27 cellular contexts compared by ENCODE assay signal in genomic region chr10:90837486-90837885, GRCh38.
"Had no signal": no experiment of that assay in that cellular context is flagged by ENCODE, and none has a peak within 500 bp of the region (broad histone marks: within the 10 kb centered on the region; RNA-seq: fewer than 3 reads in every experiment).

No MANE protein-coding gene starts in this region.

- H3K9me3 ChIP-seq: neutrophil, psoas muscle, right lobe of liver, sigmoid colon, thoracic aorta, thyroid gland, tibial nerve, upper lobe of left lung, vagina had no signal

- H3K9ac ChIP-seq: parathyroid adenoma had no signal

- DNase-seq: nephron progenitor cell; nucleus accumbens; ovary; posterior cingulate gyrus; psoas muscle; right cardiac atrium; right lobe of liver; sigmoid colon; small intestine; stimulated activated CD4-positive, alpha-beta T cell treated with anti-CD3 and anti-CD28 coated beads, Interleukin-15, amount 100 ng/mL, for 24 hours; stimulated activated CD4-positive, alpha-beta T cell treated with anti-CD3 and anti-CD28 coated beads, Interleukin-2, amount 100 ng/mL, for 24 hours; stimulated activated CD4-positive, alpha-beta T cell treated with anti-CD3 and anti-CD28 coated beads, Interleukin-2, amount 100 ng/mL, for 48 hours; stimulated activated CD4-positive, alpha-beta T cell treated with anti-CD3 and anti-CD28 coated beads, Interleukin-4, amount 100 ng/mL, for 24 hours; stimulated activated naive B cell treated with anti-CD40 and anti-IgM and Interleukin-4, amounts not matched to agents 10 μg/mL and 1 μg/mL and 100 μg/mL, for 72 hours; stimulated activated naive CD4-positive, alpha-beta T cell treated with Interleukin-2 at 50 U/mL for 16 hours; stomach; thyroid gland; trophoblast cell; upper lobe of left lung had no signal

- H3K4me3 ChIP-seq: ovary, psoas muscle, right lobe of liver, sigmoid colon, stomach, thoracic aorta, thyroid gland, tibial nerve, upper lobe of left lung, vagina had no signal

- ATAC-seq: natural killer cell treated with Interleukin-12 subunit alpha and Interleukin-12 subunit beta and Interleukin-15 and Interleukin-18, amount 100 ng/mL, for 72 hours; psoas muscle; right cardiac atrium; right lobe of liver; stimulated activated effector memory CD8-positive, alpha-beta T cell treated with anti-CD3 and anti-CD28 coated beads, Interleukin-12 subunit alpha, Interleukin-12 subunit beta, amount 100 ng/mL, for 72 hours; stimulated activated naive B cell treated with anti-CD40 and anti-IgM and Interleukin-4, amounts not matched to agents 10 μg/mL and 1 μg/mL and 100 μg/mL, for 72 hours had no signal

- H3K4me1 ChIP-seq: psoas muscle, right lobe of liver, sigmoid colon, stomach, thyroid gland, tibial nerve, upper lobe of left lung, vagina had no signal

- FAIRE-seq: small intestine, urothelium cell line had no signal

- H3K27ac ChIP-seq: neutrophil, ovary, parathyroid adenoma, psoas muscle, right lobe of liver, sigmoid colon, stomach, thoracic aorta, thyroid gland, tibial nerve, upper lobe of left lung, vagina had no signal

- H3K27me3 ChIP-seq: neutrophil, ovary, right lobe of liver, thyroid gland, tibial nerve, upper lobe of left lung, vagina had no signal

- H2AFZ ChIP-seq: parathyroid adenoma had no signal

- H3K36me3 ChIP-seq: neutrophil, ovary, right lobe of liver, sigmoid colon, stomach, thoracic aorta, thyroid gland, tibial nerve, upper lobe of left lung, vagina had no signal
